Comparison of ENCODE assay signal across 1 cellular context in the genomic region with DNA sequence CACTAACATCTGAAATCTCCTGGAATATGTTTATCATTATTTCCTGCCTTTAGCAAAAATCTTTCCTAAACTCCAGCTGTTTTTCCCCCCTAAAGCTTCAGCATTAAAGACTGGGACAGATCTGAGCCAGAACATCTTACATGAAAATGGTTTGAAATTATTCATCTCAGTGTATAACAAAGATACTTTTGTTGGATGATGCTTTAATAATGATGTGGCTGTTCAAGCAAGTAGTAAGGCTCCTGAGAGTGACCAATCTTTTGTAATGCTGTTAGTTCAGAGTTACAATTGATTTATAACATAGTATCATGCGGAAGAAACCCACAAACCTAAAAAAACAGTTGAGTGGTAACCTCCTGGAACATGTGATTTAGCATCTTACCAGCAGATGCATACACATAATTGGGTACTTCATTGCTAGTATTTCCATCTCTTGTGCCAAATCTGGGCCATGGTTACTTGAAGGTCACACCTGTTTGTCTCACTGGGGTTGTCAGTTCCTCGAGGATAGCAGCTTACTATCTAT.
TF ChIP-seq lines count a peak whose summit lies in the region.

No MANE protein-coding gene starts in this region.

TF ChIP-seq in H1, 55 proteins besides CTCF, POLR2A, EP300 and RAD21 (continued from another document):
- TF ChIP-seq SIX5 (IDR thresholded peaks at IDR 0.05; ENCODE audit: low read depth, low read length): no peak
- TF ChIP-seq YY1 (IDR thresholded peaks at IDR 0.05; ENCODE audit: low read depth, low read length): no peak
